In genomic region chr7:92848854-92849745, GRCh38 we compare ENCODE assay signal across 30 cellular contexts. TPM values are rescaled to one million over a fixed set of nuclear protein-coding genes. Genes with fewer than 3 reads are reported as not detected.
A peak's percentile ranks its signal among the peaks of the same experiment; 100 is the strongest.
DNase-seq lines count a peak whose midpoint lies in the region; ATAC-seq and TF ChIP-seq lines count a peak whose summit lies in the region.
"Had no signal": no experiment of that assay in that cellular context is flagged by ENCODE, and none has a peak within 500 bp of the region (broad histone marks: within the 10 kb centered on the region; RNA-seq: fewer than 3 reads in every experiment).

No MANE protein-coding gene starts in this region.

- no peak overlapping the region for H2AFZ ChIP-seq in IMR-90 (replicated peaks; ENCODE audit: low read length, poor library complexity)

- DNase-seq in Caki2 (ENCODE audit: low read depth) (peak; percentile 26), IMR-90 (no peak), GM10266 (ENCODE audit: extremely low spot score) (no peak), GM19240 (ENCODE audit: insufficient read length, low spot score) (no peak), occipital lobe (lab: John Stamatoyannopoulos, UW) (no peak), coronary artery (ENCODE audit: low spot score) (no peak)
- no peak for DNase-seq in activated T-helper 2 cell treated with anti-CD3 and anti-CD28 coated beads, Interferon-gamma antibody, Interleukin-2, Interleukin-4, amounts not matched to agents 10 μg/mL and 5 μg/mL and 100 μg/mL, durations not matched to agents 14 hours and 24 hours and 36 hours (ENCODE audit: low spot score)
- DNase-seq: activated CD4-positive, alpha-beta T cell treated with anti-CD3 and anti-CD28 coated beads, Interleukin-2, amount 50 U/mL, for 1 hour; activated naive CD4-positive, alpha-beta T cell treated with anti-CD3 and anti-CD28 coated beads, Interleukin-2, amount 50 U/mL, for 16 hours; activated T-cell treated with anti-CD3 and anti-CD28 coated beads, Interleukin-2, amount 50 U/mL, for 48 hours; amygdala; C1 segment of cervical spinal cord; foreskin keratinocyte; GOT3; heart left ventricle; lower lobe of right lung; MG63; NCI-H1417; NCI-H2081; NCI-H345; NCI-H748 treated with DMSO at 0.1 percent for 48 hours; stimulated activated CD4-positive, alpha-beta T cell treated with anti-CD3 and anti-CD28 coated beads, Interleukin-12 subunit alpha, Interleukin-12 subunit beta, amount 100 ng/mL, for 4 hours; stimulated activated CD4-positive, alpha-beta T cell treated with anti-CD3 and anti-CD28 coated beads, Interleukin-4, amount 100 ng/mL, for 1 hour; T-helper 9 cell; WERI-Rb-1 had no signal

- H3K4me1 ChIP-seq in IMR-90 (ENCODE audit: control insufficient read depth, insufficient read depth, low read length), result no peaks in the 10 kb centered on the region; the same call in 1 of the 2 replicates
- H3K4me1 ChIP-seq in mucosa of rectum (ENCODE audit: control insufficient read depth in 2 of 2, insufficient read depth in 2 of 2, low read length in 2 of 2), result peaks cover 0 to 7% of the 10 kb centered on the region in 2 donors
- H3K4me1 ChIP-seq: esophagus muscularis mucosa, heart left ventricle, lower lobe of right lung, right atrium auricular region, suprapubic skin had no signal

- no peaks in the 10 kb centered on the region for H3K9me1 ChIP-seq in IMR-90 (ENCODE audit: insufficient read depth, low read length)

- no peaks in the 10 kb centered on the region for H3K27me3 ChIP-seq in IMR-90 (ENCODE audit: control insufficient read depth, insufficient read depth, low read length)
- no peaks in the 10 kb centered on the region for H3K27me3 ChIP-seq in mucosa of rectum (ENCODE audit: control insufficient read depth in 2 of 2, insufficient read depth in 2 of 2, low read length in 2 of 2)
- H3K27me3 ChIP-seq: esophagus muscularis mucosa, foreskin keratinocyte, MG63, right atrium auricular region, suprapubic skin had no signal

- H3K23ac ChIP-seq in IMR-90 (ENCODE audit: low read depth, low read length), result no peak overlapping the region

- ATAC-seq in IMR-90 (ENCODE audit: low read depth), result no peak
- ATAC-seq: foreskin keratinocyte, heart left ventricle, lower lobe of right lung had no signal

- no peak overlapping the region for H3K14ac ChIP-seq in IMR-90 (replicated peaks; ENCODE audit: low read depth, low read length)

- no peak for TF ChIP-seq POLR2A in IMR-90 (IDR thresholded peaks at IDR 0.05; ENCODE audit: low read depth, low read length)

- H4K20me1 ChIP-seq in IMR-90 (ENCODE audit: insufficient read depth, low read length), result no peaks in the 10 kb centered on the region

- H2BK120ac ChIP-seq in IMR-90 (ENCODE audit: low read depth, low read length), result no peak overlapping the region

- H3K4ac ChIP-seq in IMR-90 (ENCODE audit: low read depth, low read length), result no peak overlapping the region

- H2BK15ac ChIP-seq in IMR-90 (ENCODE audit: low read depth, low read length), result no peak overlapping the region

- peak overlapping the region; percentile 34 for H3K4me3 Mint-ChIP-seq in activated T-helper 2 cell treated with anti-CD3 and anti-CD28 coated beads, Interferon-gamma antibody, Interleukin-2, Interleukin-4, amounts not matched to agents 10 μg/mL and 5 μg/mL and 100 μg/mL, durations not matched to agents 14 hours and 24 hours and 36 hours (ENCODE audit: low read depth)
- H3K4me3 Mint-ChIP-seq: dendritic cell treated with granulocyte-macrophage colony-stimulating factor and Interleukin-4, amounts not matched to agents 40 ng/mL and 50 ng/mL, for 4 days had no signal

- H3K36me3 Mint-ChIP-seq in activated T-helper 2 cell treated with anti-CD3 and anti-CD28 coated beads, Interferon-gamma antibody, Interleukin-2, Interleukin-4, amounts not matched to agents 10 μg/mL and 5 μg/mL and 100 μg/mL, durations not matched to agents 14 hours and 24 hours and 36 hours (ENCODE audit: low read depth), result no peaks in the 10 kb centered on the region

- H4K8ac ChIP-seq in IMR-90 (ENCODE audit: low read depth in 2 of 2, low read length in 2 of 2), result no peak overlapping the region

- no peak overlapping the region for H2AK9ac ChIP-seq in IMR-90 (replicated peaks; ENCODE audit: low read depth, low read length, poor library complexity)

- no peaks in the 10 kb centered on the region for H3K79me1 ChIP-seq in IMR-90 (ENCODE audit: low read depth in 1 of 2, low read length in 2 of 2)

- H3K4me1 Mint-ChIP-seq in activated T-helper 2 cell treated with anti-CD3 and anti-CD28 coated beads, Interferon-gamma antibody, Interleukin-2, Interleukin-4, amounts not matched to agents 10 μg/mL and 5 μg/mL and 100 μg/mL, durations not matched to agents 14 hours and 24 hours and 36 hours (ENCODE audit: low read depth), result peaks cover 7% of the 10 kb centered on the region

- H3K36me3 ChIP-seq in IMR-90 (ENCODE audit: control insufficient read depth, insufficient read depth, low read length), result no peaks in the 10 kb centered on the region
- H3K36me3 ChIP-seq in mucosa of rectum (ENCODE audit: control insufficient read depth in 2 of 2, insufficient read depth in 2 of 2, low read length in 2 of 2), result no peaks in the 10 kb centered on the region
- H3K36me3 ChIP-seq: esophagus muscularis mucosa, heart left ventricle, lower lobe of right lung, MG63, right atrium auricular region, suprapubic skin, WERI-Rb-1 had no signal

- H4K5ac ChIP-seq in IMR-90 (ENCODE audit: low read depth, low read length), result no peak overlapping the region; the same call in 1 of the 2 replicates

- intact Hi-C loops in IMR-90 (cut with micrococcal nuclease), result no loop called here
- intact Hi-C loops in activated T-helper 2 cell treated with anti-CD3 and anti-CD28 coated beads, Interferon-gamma antibody, Interleukin-2, Interleukin-4, amounts not matched to agents 10 μg/mL and 5 μg/mL and 100 μg/mL, durations not matched to agents 14 hours and 24 hours and 36 hours (cut with micrococcal nuclease), result no loop called here

- H3K27ac Mint-ChIP-seq in activated T-helper 2 cell treated with anti-CD3 and anti-CD28 coated beads, Interferon-gamma antibody, Interleukin-2, Interleukin-4, amounts not matched to agents 10 μg/mL and 5 μg/mL and 100 μg/mL, durations not matched to agents 14 hours and 24 hours and 36 hours, result peak overlapping the region; percentile 62
- H3K27ac Mint-ChIP-seq: dendritic cell treated with granulocyte-macrophage colony-stimulating factor and Interleukin-4, amounts not matched to agents 40 ng/mL and 50 ng/mL, for 4 days had no signal

- 100% methylated on average over 2 of the region's 7 CpGs; no CpG with 5 or more reads in 1 of the 2 experiments for WGBS in IMR-90 (ENCODE audit: extremely low coverage in 2 of 2, insufficient read length in 1 of 2), 2 experiments

- dilution Hi-C loops in IMR-90 (cut with HindIII; ENCODE audit: low sequenced_read_pairs, unreplicated experiment), result no loop called here

- no peak overlapping the region for H2BK5ac ChIP-seq in IMR-90 (ENCODE audit: low read depth, low read length, poor library complexity, severe bottlenecking)

- H3K18ac ChIP-seq in IMR-90 (ENCODE audit: low read depth, low read length), result no peak overlapping the region

- in situ Hi-C loops in Caki2 (cut with HindIII; ENCODE audit: low pct_unique_long_range_greater_than_20kb, low sequenced_read_pairs), result no loop called here
- in situ Hi-C loops in IMR-90 (cut with MboI; ENCODE audit: low sequenced_read_pairs), result loop anchor here (5.0 kb wide), 1 partner anchor 38 kb away; no protein-coding TSS in a partner anchor

- no peak overlapping the region for H2AK5ac ChIP-seq in IMR-90 (ENCODE audit: low read depth, low read length)

- POLR2A ChIA-PET in IMR-90 (lab: Charles Lee; ENCODE audit: unreplicated experiment), result no interaction called here

- H3K4me2 ChIP-seq in IMR-90 (ENCODE audit: low read depth, low read length), result no peak overlapping the region

- H3K9me3 ChIP-seq in IMR-90 (ENCODE audit: control insufficient read depth, insufficient read depth, low read length) (no peaks in the 10 kb centered on the region), mucosa of rectum (ENCODE audit: control insufficient read depth in 2 of 2, low read length in 2 of 2) (no peaks in the 10 kb centered on the region)
- H3K9me3 ChIP-seq: esophagus muscularis mucosa, heart left ventricle, lower lobe of right lung, MG63, right atrium auricular region, suprapubic skin had no signal

- H3K9me3 Mint-ChIP-seq in activated T-helper 2 cell treated with anti-CD3 and anti-CD28 coated beads, Interferon-gamma antibody, Interleukin-2, Interleukin-4, amounts not matched to agents 10 μg/mL and 5 μg/mL and 100 μg/mL, durations not matched to agents 14 hours and 24 hours and 36 hours, result peaks cover under 1% of the 10 kb centered on the region
- H3K9me3 Mint-ChIP-seq: dendritic cell treated with granulocyte-macrophage colony-stimulating factor and Interleukin-4, amounts not matched to agents 40 ng/mL and 50 ng/mL, for 4 days had no signal

- TF ChIP-seq RAD21 in IMR-90 (IDR thresholded peaks at IDR 0.05; ENCODE audit: low read length), result no peak

- H3K27ac ChIP-seq in IMR-90 (ENCODE audit: insufficient read depth, low read length), result no peak overlapping the region
- H3K27ac ChIP-seq in mucosa of rectum (ENCODE audit: low read depth in 2 of 2, low read length in 2 of 2), result no peak overlapping the region
- H3K27ac ChIP-seq in coronary artery, result no peak overlapping the region
- H3K27ac ChIP-seq: esophagus muscularis mucosa, foreskin keratinocyte, heart left ventricle, lower lobe of right lung, right atrium auricular region, suprapubic skin, WERI-Rb-1 had no signal

- H4K91ac ChIP-seq in IMR-90 (ENCODE audit: insufficient read depth, low read depth, low read length), result no peak overlapping the region

- H3K9ac ChIP-seq in IMR-90 (ENCODE audit: low read depth, low read length) (no peak overlapping the region), mucosa of rectum (ENCODE audit: low read depth in 1 of 2, low read length in 2 of 2) (no peak overlapping the region)

- H3K56ac ChIP-seq in IMR-90 (ENCODE audit: extremely low read depth, insufficient read depth, low read length), result no peak overlapping the region

- CTCF ChIA-PET in IMR-90 (lab: Yijun Ruan, JAX), result interaction anchor here (0.7 kb wide), 1 partner anchor 16 kb away, joined by 3 read pairs; no protein-coding TSS in a partner anchor

- TF ChIP-seq CTCF in IMR-90 (conservative IDR thresholded peaks at IDR 0.05; ENCODE audit: low read depth, low read length), result no peak
- TF ChIP-seq CTCF in GM10266 (IDR thresholded peaks at IDR 0.05; ENCODE audit: control insufficient read depth, insufficient read depth, low read depth, missing control alignments), result no peak
- TF ChIP-seq CTCF in coronary artery (IDR thresholded peaks at IDR 0.05), result no peak

- no TSS peak for BruUV-seq in IMR-90 (replicated peaks; lab: Mats Ljungman, UMichigan)

- no peaks in the 10 kb centered on the region for H3K27me3 Mint-ChIP-seq in activated T-helper 2 cell treated with anti-CD3 and anti-CD28 coated beads, Interferon-gamma antibody, Interleukin-2, Interleukin-4, amounts not matched to agents 10 μg/mL and 5 μg/mL and 100 μg/mL, durations not matched to agents 14 hours and 24 hours and 36 hours (ENCODE audit: low read depth)
- H3K27me3 Mint-ChIP-seq: dendritic cell treated with granulocyte-macrophage colony-stimulating factor and Interleukin-4, amounts not matched to agents 40 ng/mL and 50 ng/mL, for 4 days had no signal

- H3K4me3 ChIP-seq in IMR-90 (ENCODE audit: insufficient read depth, low read depth, low read length) (no peak overlapping the region), mucosa of rectum (ENCODE audit: low read length in 2 of 2) (peak overlapping the region; percentile 45 to 50), coronary artery (no peak overlapping the region)
- H3K4me3 ChIP-seq: esophagus muscularis mucosa, heart left ventricle, lower lobe of right lung, MG63, right atrium auricular region, suprapubic skin had no signal

- H2BK20ac ChIP-seq in IMR-90 (ENCODE audit: low read depth, low read length), result no peak overlapping the region

RNA-seq across cellular contexts. Expression of gene CDK6, which starts 12.7 kb away (rescaled TPM):
- 28.6 and 34.8 TPM in 2 replicates for total RNA-seq in Caki2 (2014; rRNA removed; shearing (Covaris generic); ENCODE audit: low replicate concordance)
- total RNA-seq in IMR-90 (2012; rRNA removed), result 131 and 195 TPM in 2 replicates
- polyA plus RNA-seq in IMR-90 (2012; rRNA removed), result 21.5 and 22.2 TPM in 2 replicates
- 13.8 and 26.3 TPM in 2 replicates for polyA plus RNA-seq in IMR-90 (2012; cell fraction: cytosol; rRNA removed)
- polyA plus RNA-seq in IMR-90 (2012; cell fraction: nucleus; rRNA removed; ENCODE audit: low replicate concordance), result 36.7 and 50.1 TPM in 2 replicates
- 254 and 265 TPM in 2 replicates for total RNA-seq in activated T-helper 2 cell treated with anti-CD3 and anti-CD28 coated beads, Interferon-gamma antibody, Interleukin-2, Interleukin-4, amounts not matched to agents 10 μg/mL and 5 μg/mL and 100 μg/mL, durations not matched to agents 14 hours and 24 hours and 36 hours
- 11.1 TPM for total RNA-seq in occipital lobe

Comparison
In these comparisons a context has a peak if more than half of its experiments do, and no peak if none do; other contexts are left out.
1. H3K4me3 ChIP-seq: peak in mucosa of rectum (2 of 2); none in IMR-90 (single experiment) and coronary artery (single experiment).